1 cellular context compared by ENCODE assay signal in the genomic region with DNA sequence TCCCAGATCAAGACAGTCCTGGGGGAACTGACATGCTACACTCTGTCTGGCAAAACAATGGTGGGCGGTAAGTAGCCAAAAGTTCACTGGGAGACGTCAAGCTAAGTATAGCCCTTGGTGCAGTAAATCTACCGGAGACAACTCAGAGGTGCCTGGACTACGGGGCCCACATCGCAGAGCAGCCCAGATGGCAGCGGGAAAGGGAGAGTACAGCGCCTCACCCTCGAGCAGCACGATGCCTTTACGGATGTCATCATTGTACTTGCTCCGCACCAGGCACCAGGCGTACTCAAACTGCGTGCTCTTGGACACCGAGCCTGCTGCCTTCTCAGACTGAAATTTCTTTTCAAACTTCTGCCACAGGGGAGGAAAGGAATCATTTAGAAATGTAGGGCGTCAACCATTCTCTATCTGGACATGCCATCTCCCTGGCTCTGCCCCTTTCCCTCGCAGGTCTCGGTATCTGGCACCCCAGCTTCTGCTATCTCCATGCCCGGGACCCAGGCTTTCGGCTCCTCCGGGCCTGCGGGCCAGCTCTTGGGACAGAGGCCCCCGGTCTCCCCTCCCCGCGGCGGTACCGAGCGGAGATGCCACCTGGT.
TF ChIP-seq lines count a peak whose summit lies in the region.

No MANE protein-coding gene starts in this region.

TF ChIP-seq in SK-N-SH treated with all-trans-retinoic acid at 6 μM for 48 hours, 23 proteins besides CTCF, POLR2A, EP300 and RAD21 (continued from another document):
- TF ChIP-seq, protein P1, sequence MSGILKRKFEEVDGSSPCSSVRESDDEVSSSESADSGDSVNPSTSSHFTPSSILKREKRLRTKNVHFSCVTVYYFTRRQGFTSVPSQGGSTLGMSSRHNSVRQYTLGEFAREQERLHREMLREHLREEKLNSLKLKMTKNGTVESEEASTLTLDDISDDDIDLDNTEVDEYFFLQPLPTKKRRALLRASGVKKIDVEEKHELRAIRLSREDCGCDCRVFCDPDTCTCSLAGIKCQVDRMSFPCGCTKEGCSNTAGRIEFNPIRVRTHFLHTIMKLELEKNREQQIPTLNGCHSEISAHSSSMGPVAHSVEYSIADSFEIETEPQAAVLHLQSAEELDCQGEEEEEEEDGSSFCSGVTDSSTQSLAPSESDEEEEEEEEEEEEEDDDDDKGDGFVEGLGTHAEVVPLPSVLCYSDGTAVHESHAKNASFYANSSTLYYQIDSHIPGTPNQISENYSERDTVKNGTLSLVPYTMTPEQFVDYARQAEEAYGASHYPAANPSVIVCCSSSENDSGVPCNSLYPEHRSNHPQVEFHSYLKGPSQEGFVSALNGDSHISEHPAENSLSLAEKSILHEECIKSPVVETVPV (CRISPR knock-in tag; IDR thresholded peaks at IDR 0.05), result no peak
- TF ChIP-seq, protein P2, sequence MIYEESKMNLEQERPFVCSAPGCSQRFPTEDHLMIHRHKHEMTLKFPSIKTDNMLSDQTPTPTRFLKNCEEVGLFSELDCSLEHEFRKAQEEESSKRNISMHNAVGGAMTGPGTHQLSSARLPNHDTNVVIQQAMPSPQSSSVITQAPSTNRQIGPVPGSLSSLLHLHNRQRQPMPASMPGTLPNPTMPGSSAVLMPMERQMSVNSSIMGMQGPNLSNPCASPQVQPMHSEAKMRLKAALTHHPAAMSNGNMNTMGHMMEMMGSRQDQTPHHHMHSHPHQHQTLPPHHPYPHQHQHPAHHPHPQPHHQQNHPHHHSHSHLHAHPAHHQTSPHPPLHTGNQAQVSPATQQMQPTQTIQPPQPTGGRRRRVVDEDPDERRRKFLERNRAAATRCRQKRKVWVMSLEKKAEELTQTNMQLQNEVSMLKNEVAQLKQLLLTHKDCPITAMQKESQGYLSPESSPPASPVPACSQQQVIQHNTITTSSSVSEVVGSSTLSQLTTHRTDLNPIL (CRISPR knock-in tag; IDR thresholded peaks at IDR 0.05; ENCODE audit: low read depth), result no peak
- no peak for TF ChIP-seq TCF4 (CRISPR knock-in tag; IDR thresholded peaks at IDR 0.05; ENCODE audit: borderline replicate concordance)
